In genomic region chrX:72470593-72471310, GRCh38 we compare ENCODE assay signal across 24 cellular contexts.
"Had no signal": no experiment of that assay in that cellular context is flagged by ENCODE, and none has a peak within 500 bp of the region (broad histone marks: within the 10 kb centered on the region; RNA-seq: fewer than 3 reads in every experiment).

No MANE protein-coding gene starts in this region.

- H3K27ac ChIP-seq: body of pancreas, PC-9 had no signal

- H3K27ac Mint-ChIP-seq: activated CD8-positive, alpha-beta T cell treated with anti-CD3 and anti-CD28 coated beads for 36 hours; activated naive CD4-positive, alpha-beta T cell treated with anti-CD3 and anti-CD28 coated beads, Interleukin-2, amount 50 U/mL, for 24 hours; activated T-cell treated with anti-CD3 and anti-CD28 coated beads, Interleukin-2, amount 50 U/mL, for 72 hours; activated T-helper 2 cell treated with anti-CD3 and anti-CD28 coated beads, Interferon-gamma antibody, Interleukin-2, Interleukin-4, amounts not matched to agents 10 μg/mL and 5 μg/mL and 100 μg/mL, durations not matched to agents 14 hours and 24 hours and 36 hours; T-helper 17 cell had no signal

- H3K4me2 ChIP-seq: PC-9 had no signal

- H3K4me1 ChIP-seq: body of pancreas had no signal

- H3K27me3 ChIP-seq: body of pancreas had no signal

- H3K4me3 Mint-ChIP-seq: activated CD8-positive, alpha-beta T cell treated with anti-CD3 and anti-CD28 coated beads for 36 hours; activated naive CD4-positive, alpha-beta T cell treated with anti-CD3 and anti-CD28 coated beads, Interleukin-2, amount 50 U/mL, for 24 hours; activated T-cell treated with anti-CD3 and anti-CD28 coated beads, Interleukin-2, amount 50 U/mL, for 72 hours; T-helper 17 cell had no signal

- DNase-seq: activated CD4-positive, alpha-beta T cell treated with anti-CD3 and anti-CD28 coated beads for 4 hours; activated CD8-positive, alpha-beta memory T cell treated with anti-CD3 and anti-CD28 coated beads, Interleukin-2, amount 50 U/mL, for 4 hours; activated CD8-positive, alpha-beta T cell treated with anti-CD3 and anti-CD28 coated beads for 36 hours; activated gamma-delta T cell treated with Interleukin-2 at 50 U/mL for 16 hours; activated T-cell treated with anti-CD3 and anti-CD28 coated beads, Interleukin-2, amount 50 U/mL, for 72 hours; aorta; body of pancreas; central memory CD4-positive, alpha-beta T cell; Kasumi-1; NCI-H1105 treated with DMSO at 0.1 percent for 48 hours; NCI-H1436 treated with DMSO at 0.1 percent for 48 hours; NCI-H187; NCI-H2081 treated with DMSO at 0.1 percent for 48 hours; NCI-H446; NCI-H524; PC-9; SIG-M5; T-helper 17 cell; T-helper 9 cell had no signal

- H3K9me3 Mint-ChIP-seq: activated CD8-positive, alpha-beta T cell treated with anti-CD3 and anti-CD28 coated beads for 36 hours; activated T-helper 2 cell treated with anti-CD3 and anti-CD28 coated beads, Interferon-gamma antibody, Interleukin-2, Interleukin-4, amounts not matched to agents 10 μg/mL and 5 μg/mL and 100 μg/mL, durations not matched to agents 14 hours and 24 hours and 36 hours had no signal

- FAIRE-seq: bronchial epithelial cell, TTC549 had no signal

- H3K4me3 ChIP-seq: body of pancreas, PC-9 had no signal

- H3K9me3 ChIP-seq: body of pancreas had no signal

- H3K4me1 Mint-ChIP-seq: activated naive CD4-positive, alpha-beta T cell treated with anti-CD3 and anti-CD28 coated beads, Interleukin-2, amount 50 U/mL, for 24 hours had no signal

- ATAC-seq: activated CD4-positive, CD25-positive, alpha-beta regulatory T cell treated with anti-CD3 and anti-CD28 coated beads, Interleukin-2, amount 50 U/mL, for 24 hours; activated CD8-positive, alpha-beta T cell treated with anti-CD3 and anti-CD28 coated beads for 36 hours; activated T-cell treated with anti-CD3 and anti-CD28 coated beads, Interleukin-2, amount 50 U/mL, for 72 hours; body of pancreas; T-helper 17 cell had no signal

- H2AFZ ChIP-seq: PC-9 had no signal

- H3K27me3 Mint-ChIP-seq: activated CD8-positive, alpha-beta T cell treated with anti-CD3 and anti-CD28 coated beads for 36 hours; activated naive CD4-positive, alpha-beta T cell treated with anti-CD3 and anti-CD28 coated beads, Interleukin-2, amount 50 U/mL, for 24 hours; T-helper 17 cell had no signal
